Comparison of ENCODE assay signal across 15 cellular contexts in genomic region chr1:168468042-168468809, GRCh38.
DNase-seq lines count a peak whose midpoint lies in the region; ATAC-seq, FAIRE-seq and TF ChIP-seq lines count a peak whose summit lies in the region.
"Had no signal": no experiment of that assay in that cellular context is flagged by ENCODE, and none has a peak within 500 bp of the region (broad histone marks: within the 10 kb centered on the region; RNA-seq: fewer than 3 reads in every experiment).

No MANE protein-coding gene starts in this region.

- BruUV-seq in mammary epithelial cell (replicated peaks; lab: Mats Ljungman, UMichigan) (no TSS peak), MCF 10A (replicated peaks; lab: Mats Ljungman, UMichigan) (no TSS peak)

- intact Hi-C loops in mammary epithelial cell (cut with micrococcal nuclease) (no loop called here), MCF 10A (cut with micrococcal nuclease) (loop anchor here (5.0 kb wide), 1 partner anchor 34 kb away; no protein-coding TSS in a partner anchor), transverse colon (cut with DNase I; ENCODE audit: low total_unique reads) (no loop called here), left cardiac atrium (cut with DNase I) (no loop called here), kidney (cut with DNase I) (no loop called here), adrenal gland (cut with DNase I) (no loop called here)

- 59% methylated on average over 5 of the region's 5 CpGs for WGBS in mammary epithelial cell (ENCODE audit: low coverage, missing lambda C conversion rate)
- WGBS in transverse colon (ENCODE audit: low coverage in 1 of 2), 2 donors, result 73 to 79% methylated on average over 4 to 5 of the region's 5 CpGs
- 70 to 74% (median 72%) methylated on average over 5 of the region's 5 CpGs for WGBS in adrenal gland, 4 donors

- TF ChIP-seq POLR2A in transverse colon (IDR thresholded peaks at IDR 0.05), result no peak
- TF ChIP-seq POLR2A in adrenal gland (IDR thresholded peaks at IDR 0.05), result no peak

- no peaks in the 10 kb centered on the region for H3K27me3 ChIP-seq in mammary epithelial cell (ENCODE audit: insufficient read depth, low read length)
- H3K27me3 ChIP-seq in transverse colon, result no peaks in the 10 kb centered on the region
- no peaks in the 10 kb centered on the region for H3K27me3 ChIP-seq in adrenal gland
- H3K27me3 ChIP-seq: BE2C, foreskin keratinocyte had no signal

- no peak overlapping the region for H3K27ac Mint-ChIP-seq in MCF 10A (ENCODE audit: low read depth, unreplicated experiment)
- H3K27ac Mint-ChIP-seq in immature natural killer cell, result peak overlapping the region; percentile 80 to 94 (median 91)
- H3K27ac Mint-ChIP-seq: IgD-negative memory B cell had no signal

- no peak overlapping the region for H3K4me2 ChIP-seq in mammary epithelial cell (ENCODE audit: insufficient read depth, low read depth, low read length)

- H3K4me1 Mint-ChIP-seq in MCF 10A (ENCODE audit: insufficient read depth, unreplicated experiment) (peaks cover 48% of the 10 kb centered on the region), immature natural killer cell (peaks cover 72 to 90% of the 10 kb centered on the region in 2 donors)

- dilution Hi-C loops in mammary epithelial cell (cut with HindIII; ENCODE audit: low sequenced_read_pairs), result no loop called here

- CTCF ChIA-PET in mammary epithelial cell (lab: Charles Lee; ENCODE audit: low non-redundant PET), result interaction anchor here (1.0 kb wide), 1 partner anchor 187 kb away, joined by 4 read pairs; no protein-coding TSS in a partner anchor
- CTCF ChIA-PET in MCF 10A (lab: Yijun Ruan, JAX), result interaction anchor here (0.5 to 2.5 kb wide), 6 partner anchors 14 to 913 kb away, joined by 3 to 13 read pairs (median 3); no protein-coding TSS in a partner anchor

- no peaks in the 10 kb centered on the region for H4K20me1 ChIP-seq in mammary epithelial cell (ENCODE audit: insufficient read depth, low read length)

- no peak for TF ChIP-seq CTCF in mammary epithelial cell (conservative IDR thresholded peaks at IDR 0.05 in 1 of 2, IDR thresholded peaks at IDR 0.05 in 1 of 2; ENCODE audit: extremely low read depth in 1 of 2, insufficient read depth in 1 of 2, low read depth in 1 of 2, low read length in 2 of 2)
- no peak for TF ChIP-seq CTCF in MCF 10A (IDR thresholded peaks at IDR 0.05; ENCODE audit: unreplicated experiment)
- no peak for TF ChIP-seq CTCF in VCaP (conservative IDR thresholded peaks at IDR 0.05)
- TF ChIP-seq CTCF in transverse colon (IDR thresholded peaks at IDR 0.05), result no peak
- no peak for TF ChIP-seq CTCF in kidney (IDR thresholded peaks at IDR 0.05; ENCODE audit: borderline replicate concordance, extremely low read depth, insufficient read depth)
- TF ChIP-seq CTCF in adrenal gland (IDR thresholded peaks at IDR 0.05), result no peak

- H3K36me3 ChIP-seq in mammary epithelial cell (ENCODE audit: insufficient read depth, low read length) (no peaks in the 10 kb centered on the region), transverse colon (no peaks in the 10 kb centered on the region), kidney (ENCODE audit: control insufficient read depth in 1 of 2, insufficient read depth in 2 of 2, low read length in 2 of 2) (no peaks in the 10 kb centered on the region), adrenal gland (replicated peaks in 1 of 2) (no peaks in the 10 kb centered on the region)
- H3K36me3 ChIP-seq: BE2C had no signal

- H2AFZ ChIP-seq in mammary epithelial cell (ENCODE audit: low read depth, low read length), result peak overlapping the region; percentile 54

- H3K27me3 Mint-ChIP-seq in MCF 10A (ENCODE audit: insufficient read depth, unreplicated experiment), result no peaks in the 10 kb centered on the region
- peaks cover 2 to 4% (median 2%) of the 10 kb centered on the region in 3 donors for H3K27me3 Mint-ChIP-seq in immature natural killer cell (ENCODE audit: low read depth in 3 of 3)

- H3K4me3 Mint-ChIP-seq in MCF 10A (ENCODE audit: unreplicated experiment), result no peak overlapping the region
- H3K4me3 Mint-ChIP-seq in immature natural killer cell, result peak overlapping the region; percentile 48 to 82 (median 79)
- H3K4me3 Mint-ChIP-seq: brain, IgD-negative memory B cell had no signal

- H3K9ac ChIP-seq in mammary epithelial cell (ENCODE audit: insufficient read depth, low read length), result no peak overlapping the region
- no peak overlapping the region for H3K9ac ChIP-seq in kidney (ENCODE audit: low read length in 2 of 2)

- H3K9me3 ChIP-seq in mammary epithelial cell (replicated peaks; ENCODE audit: insufficient read depth, low read length), result no peaks in the 10 kb centered on the region
- H3K9me3 ChIP-seq in transverse colon, result no peaks in the 10 kb centered on the region
- no peaks in the 10 kb centered on the region for H3K9me3 ChIP-seq in kidney (ENCODE audit: control insufficient read depth in 1 of 2, low read length in 2 of 2)
- H3K9me3 ChIP-seq in adrenal gland (replicated peaks in 1 of 3), result no peaks in the 10 kb centered on the region
- H3K9me3 ChIP-seq: BE2C had no signal

- H3K4me1 ChIP-seq in mammary epithelial cell (ENCODE audit: insufficient read depth, low read length), result peaks cover 52% of the 10 kb centered on the region
- H3K4me1 ChIP-seq in transverse colon, result peaks cover 27 to 56% (median 35%) of the 10 kb centered on the region in 4 donors
- peaks cover 13 to 19% of the 10 kb centered on the region in 2 donors for H3K4me1 ChIP-seq in kidney (ENCODE audit: control insufficient read depth in 1 of 2, insufficient read depth in 1 of 2, low read depth in 1 of 2, low read length in 2 of 2)
- H3K4me1 ChIP-seq in adrenal gland (replicated peaks in 1 of 2), result peaks cover 20 to 43% of the 10 kb centered on the region in 2 donors

- in situ Hi-C loops in mammary epithelial cell (cut with MboI; ENCODE audit: low sequenced_read_pairs in 2 of 2) (no loop called here), transverse colon (cut with MboI; ENCODE audit: low pct_ligation_motif_present in 1 of 4, low pct_unique_long_range_greater_than_20kb in 1 of 4, low sequenced_read_pairs in 3 of 4) (loop anchor here in 1 of 4 donors (25.0 kb wide), 1 partner anchor 644 kb away; the partner anchor contains the start of gene ATP1B1)

- POLR2A ChIA-PET in MCF 10A (lab: Yijun Ruan, JAX), result interaction anchor here (0.9 kb wide), 1 partner anchor 95 kb away, joined by 3 read pairs; no protein-coding TSS in a partner anchor

- H3K36me3 Mint-ChIP-seq in MCF 10A (ENCODE audit: insufficient read depth, unreplicated experiment) (no peaks in the 10 kb centered on the region), immature natural killer cell (peaks cover under 1 to 8% (median 3%) of the 10 kb centered on the region in 3 donors)
- H3K36me3 Mint-ChIP-seq: brain had no signal

- H3K4me3 ChIP-seq in mammary epithelial cell (replicated peaks in 1 of 3; ENCODE audit: insufficient read depth in 1 of 3, low read depth in 2 of 3, low read length in 3 of 3) (no peak overlapping the region), transverse colon (no peak overlapping the region), kidney (ENCODE audit: low read length in 2 of 2) (no peak overlapping the region), adrenal gland (no peak overlapping the region)

- TF ChIP-seq EP300 in transverse colon (IDR thresholded peaks at IDR 0.05; ENCODE audit: low read depth), result no peak

- H3K27ac ChIP-seq in mammary epithelial cell (ENCODE audit: insufficient read depth, low read depth, low read length) (no peak overlapping the region), VCaP (peak overlapping the region; percentile 78), transverse colon (peak overlapping the region; percentile 47 to 67 (median 56)), kidney (ENCODE audit: low read depth in 2 of 2, low read length in 2 of 2) (no peak overlapping the region), adrenal gland (no peak overlapping the region)
- H3K27ac ChIP-seq: foreskin keratinocyte had no signal

- H3K9me3 Mint-ChIP-seq in MCF 10A (ENCODE audit: unreplicated experiment) (no peaks in the 10 kb centered on the region), immature natural killer cell (peaks cover 0 to under 1% (median 0%) of the 10 kb centered on the region in 6 donors)

- no peak for FAIRE-seq in kidney (lab: Jason Lieb, UNC)

- no peak for ATAC-seq in left cardiac atrium
- ATAC-seq: foreskin keratinocyte had no signal

- no peaks in the 10 kb centered on the region for H3K79me2 ChIP-seq in mammary epithelial cell (ENCODE audit: insufficient read depth, low read length)

- DNase-seq in mammary epithelial cell (no peak), MCF 10A (ENCODE audit: unreplicated experiment) (no peak), immature natural killer cell (no peak), transverse colon (no peak), left cardiac atrium (no peak), kidney (no peak), adrenal gland (no peak)
- DNase-seq: activated CD4-positive, alpha-beta T cell treated with anti-CD3 and anti-CD28 coated beads, Interleukin-2, amount 50 U/mL, for 1 hour; BE2C; foreskin keratinocyte; midbrain; stimulated activated naive CD4-positive, alpha-beta T cell had no signal

Comparison
In these comparisons a context has a peak if more than half of its experiments do, and no peak if none do; other contexts are left out.
1. H3K27ac ChIP-seq: peak in VCaP (single experiment) and transverse colon (4 of 4); none in mammary epithelial cell (single experiment), kidney (0 of 2) and adrenal gland (0 of 5).